In the genomic region with DNA sequence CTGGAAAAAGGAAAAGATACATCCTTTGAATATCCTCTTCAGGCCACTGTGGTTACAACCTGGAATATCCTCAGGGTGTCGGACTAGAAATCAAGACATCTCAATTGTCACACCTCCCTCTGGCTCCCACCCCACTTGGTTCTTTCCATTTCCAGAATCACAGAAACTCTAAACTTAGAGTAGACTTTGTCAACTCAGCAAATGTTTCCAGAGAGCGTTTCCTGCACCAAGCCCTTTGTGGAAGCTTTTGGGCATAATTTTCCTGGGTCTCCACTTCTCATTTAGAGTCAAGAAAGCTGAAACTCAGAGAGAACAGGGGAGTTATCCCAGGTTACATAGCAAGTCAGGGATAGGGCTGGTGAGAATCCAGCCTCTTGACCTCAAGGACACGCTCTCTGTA, we compare ENCODE assay signal across 22 cellular contexts.
"Had no signal": no experiment of that assay in that cellular context is flagged by ENCODE, and none has a peak within 500 bp of the region (broad histone marks: within the 10 kb centered on the region; RNA-seq: fewer than 3 reads in every experiment).

No MANE protein-coding gene starts in this region.

- H3K4me3 ChIP-seq: coronary artery, dorsolateral prefrontal cortex, esophagus muscularis mucosa, gastroesophageal sphincter, heart left ventricle, left lung, lower lobe of right lung, mucosa of descending colon had no signal

- ATAC-seq: foreskin keratinocyte, gastroesophageal sphincter, heart left ventricle, left cardiac atrium, left lung, left ventricle myocardium superior, lower lobe of right lung, mucosa of descending colon had no signal

- H3K9me3 ChIP-seq: esophagus muscularis mucosa, gastroesophageal sphincter, heart left ventricle, left lung, lower lobe of right lung, mucosa of descending colon had no signal

- H3K36me3 ChIP-seq: esophagus muscularis mucosa, gastroesophageal sphincter, heart left ventricle, left lung, lower lobe of right lung had no signal

- H3K4me3 Mint-ChIP-seq: mesothelial cell of epicardium, naive B cell had no signal

- H3K27ac ChIP-seq: coronary artery, dorsolateral prefrontal cortex, esophagus muscularis mucosa, foreskin keratinocyte, gastroesophageal sphincter, heart left ventricle, left lung, lower lobe of right lung had no signal

- H3K4me1 ChIP-seq: esophagus muscularis mucosa, foreskin keratinocyte, gastroesophageal sphincter, heart left ventricle, left lung, lower lobe of right lung had no signal

- H3K27ac Mint-ChIP-seq: mesothelial cell of epicardium, naive B cell had no signal

- H3K9me3 Mint-ChIP-seq: mesothelial cell of epicardium had no signal

- H3K4me1 Mint-ChIP-seq: mesothelial cell of epicardium, naive B cell had no signal

- FAIRE-seq: colon, endothelial cell of umbilical vein, frontal cortex, keratinocyte had no signal

- H3K27me3 ChIP-seq: dorsolateral prefrontal cortex, foreskin keratinocyte had no signal

- DNase-seq: dermis blood vessel endothelial cell; dorsolateral prefrontal cortex; effector CD4-positive, alpha-beta T cell; effector memory CD4-positive, alpha-beta T cell; foreskin keratinocyte; heart left ventricle; hippocampal formation; left cardiac atrium; left lung; left ventricle myocardium superior; lower lobe of right lung; mesenchymal stem cell; mucosa of descending colon; naive B cell had no signal

- H3K36me3 Mint-ChIP-seq: mesothelial cell of epicardium, naive B cell had no signal
